ENCODE assay signal across 13 cellular contexts in genomic region chr17:42846594-42847280, GRCh38.
DNase-seq lines count a peak whose midpoint lies in the region; TF ChIP-seq lines count a peak whose summit lies in the region.
"Had no signal": no experiment of that assay in that cellular context is flagged by ENCODE, and none has a peak within 500 bp of the region (broad histone marks: within the 10 kb centered on the region; RNA-seq: fewer than 3 reads in every experiment).

No MANE protein-coding gene starts in this region.

- H3K36me3 ChIP-seq in neutrophil: peaks cover 43% of the 10 kb centered on the region
- H3K36me3 ChIP-seq: ovary, uterus had no signal

- DNase-seq in AG09319 (ENCODE audit: extremely low read depth, low read depth) (peak; percentile 3), NCI-H69 (lab: John Stamatoyannopoulos, UW) (peak; percentile 17), epithelial cell of prostate (ENCODE audit: low read depth, low spot score) (no peak), KG1 (lab: John Stamatoyannopoulos, UW) (no peak), NCI-H1436 (lab: John Stamatoyannopoulos, UW) (no peak), midbrain (lab: John Stamatoyannopoulos, UW) (no peak)
- no peak for DNase-seq in stimulated activated CD4-positive, alpha-beta T cell treated with anti-CD3 and anti-CD28 coated beads, Interleukin-4, amount 100 ng/mL, for 24 hours
- DNase-seq: activated naive CD4-positive, alpha-beta T cell treated with anti-CD3 and anti-CD28 coated beads, Interleukin-2, amount 50 U/mL, for 16 hours; CD8-positive, alpha-beta T cell; NCI-H1930; ovary; uterus had no signal

- H3K27ac ChIP-seq in epithelial cell of prostate: peak overlapping the region; percentile 31
- H3K27ac ChIP-seq in neutrophil: peak overlapping the region; percentile 54
- H3K27ac ChIP-seq: ovary, uterus had no signal

- no peak for TF ChIP-seq CTCF in AG09319 (IDR thresholded peaks at IDR 0.05; ENCODE audit: low read depth, low read length)
- TF ChIP-seq CTCF in neutrophil (IDR thresholded peaks at IDR 0.05): no peak

- no peak overlapping the region for H3K4me3 ChIP-seq in neutrophil (ENCODE audit: low read depth in 1 of 2, low read length in 1 of 2)
- H3K4me3 ChIP-seq: ovary, uterus had no signal

- H3K9me3 ChIP-seq in neutrophil: no peaks in the 10 kb centered on the region
- H3K9me3 ChIP-seq: ovary, uterus had no signal

- peaks cover 53 to 54% of the 10 kb centered on the region in 2 experiments for H3K4me1 ChIP-seq in neutrophil (ENCODE audit: control insufficient read depth in 1 of 2, insufficient read depth in 1 of 2, low read depth in 1 of 2, low read length in 1 of 2)
- H3K4me1 ChIP-seq: uterus had no signal

- H3K27me3 ChIP-seq in neutrophil: no peaks in the 10 kb centered on the region
- H3K27me3 ChIP-seq: ovary, uterus had no signal

Comparison
In these comparisons a context has a peak if more than half of its experiments do, and no peak if none do; other contexts are left out.
1. DNase-seq: peak in AG09319 (single experiment) and NCI-H69 (single experiment); none in epithelial cell of prostate (single experiment), KG1 (single experiment), stimulated activated CD4-positive, alpha-beta T cell treated with anti-CD3 and anti-CD28 coated beads, Interleukin-4, amount 100 ng/mL, for 24 hours (single experiment), NCI-H1436 (single experiment) and midbrain (single experiment).